ENCODE assay signal across 19 cellular contexts in genomic region chr1:57770236-57770635, GRCh38.
DNase-seq lines count a peak whose midpoint lies in the region; ATAC-seq and TF ChIP-seq lines count a peak whose summit lies in the region.
"Had no signal": no experiment of that assay in that cellular context is flagged by ENCODE, and none has a peak within 500 bp of the region (broad histone marks: within the 10 kb centered on the region; RNA-seq: fewer than 3 reads in every experiment).

No MANE protein-coding gene starts in this region.

- POLR2A ChIA-PET in T-cell (lab: Charles Lee): no interaction called here

- H3K27ac ChIP-seq in foreskin keratinocyte: no peak overlapping the region
- H3K27ac ChIP-seq: BLaER1 had no signal

- H3K27me3 Mint-ChIP-seq in T-cell: peaks cover 7 to 13% of the 10 kb centered on the region in 2 donors
- H3K27me3 Mint-ChIP-seq: CD4-positive, CD25-positive, alpha-beta regulatory T cell had no signal

- ATAC-seq in foreskin keratinocyte (peak; percentile 11), T-cell (replicated peaks in 1 of 4) (no peak)

- no peaks in the 10 kb centered on the region for H3K4me1 ChIP-seq in foreskin keratinocyte
- H3K4me1 ChIP-seq: BE2C had no signal

- no peaks in the 10 kb centered on the region for H3K4me1 Mint-ChIP-seq in T-cell
- H3K4me1 Mint-ChIP-seq: CD14-positive monocyte; CD4-positive, alpha-beta memory T cell; CD4-positive, CD25-positive, alpha-beta regulatory T cell; CD8-positive, alpha-beta memory T cell had no signal

- TF ChIP-seq CTCF in foreskin keratinocyte (conservative IDR thresholded peaks at IDR 0.05) (no peak), kidney epithelial cell (IDR thresholded peaks at IDR 0.05; ENCODE audit: insufficient read depth, low read length, poor library complexity, severe bottlenecking) (no peak)

- DNase-seq in foreskin keratinocyte (no peak), kidney epithelial cell (ENCODE audit: low read depth) (peak; percentile 44), renal cortical epithelial cell (ENCODE audit: low read depth) (peak; percentile 81), NCI-H510A treated with DMSO at 0.1 percent for 48 hours (lab: John Stamatoyannopoulos, UW) (no peak), T-cell (no peak)
- DNase-seq: 8988T; BE2C; C1 segment of cervical spinal cord; CD4-positive, alpha-beta memory T cell; CD8-positive, alpha-beta memory T cell; COR-L47; DMS153; DMS79; DND-41; GDM1 had no signal

- H3K27ac Mint-ChIP-seq in T-cell: no peak overlapping the region
- H3K27ac Mint-ChIP-seq: CD14-positive monocyte; CD4-positive, alpha-beta memory T cell; CD4-positive, CD25-positive, alpha-beta regulatory T cell; CD8-positive, alpha-beta memory T cell had no signal

- H3K4me3 Mint-ChIP-seq in T-cell: no peak overlapping the region
- H3K4me3 Mint-ChIP-seq: CD14-positive monocyte; CD4-positive, alpha-beta memory T cell; CD4-positive, CD25-positive, alpha-beta regulatory T cell; CD8-positive, alpha-beta memory T cell had no signal

- CTCF ChIA-PET in T-cell (lab: Charles Lee): no interaction called here

- peaks cover 0 to 13% (median 0%) of the 10 kb centered on the region in 3 donors for H3K9me3 Mint-ChIP-seq in T-cell

- no peaks in the 10 kb centered on the region for H3K36me3 Mint-ChIP-seq in T-cell
- H3K36me3 Mint-ChIP-seq: CD14-positive monocyte; CD4-positive, alpha-beta memory T cell; CD4-positive, CD25-positive, alpha-beta regulatory T cell; CD8-positive, alpha-beta memory T cell had no signal

- H3K27me3 ChIP-seq in foreskin keratinocyte (no peaks in the 10 kb centered on the region), kidney epithelial cell (ENCODE audit: control insufficient read depth, insufficient read depth, low read length) (no peaks in the 10 kb centered on the region)
- H3K27me3 ChIP-seq: BE2C, BLaER1 had no signal

- H3K4me3 ChIP-seq in kidney epithelial cell (ENCODE audit: low read depth, low read length): no peak overlapping the region
- H3K4me3 ChIP-seq: BLaER1, GM12878 had no signal

- H3K36me3 ChIP-seq in kidney epithelial cell (ENCODE audit: control insufficient read depth, insufficient read depth, low read length): no peaks in the 10 kb centered on the region
- H3K36me3 ChIP-seq: BE2C, BLaER1 had no signal

Comparison
In these comparisons a context has a peak if more than half of its experiments do, and no peak if none do; other contexts are left out.
1. DNase-seq: peak in kidney epithelial cell (single experiment) and renal cortical epithelial cell (single experiment); none in foreskin keratinocyte (0 of 2), NCI-H510A treated with DMSO at 0.1 percent for 48 hours (single experiment) and T-cell (0 of 34).